In the genomic region with DNA sequence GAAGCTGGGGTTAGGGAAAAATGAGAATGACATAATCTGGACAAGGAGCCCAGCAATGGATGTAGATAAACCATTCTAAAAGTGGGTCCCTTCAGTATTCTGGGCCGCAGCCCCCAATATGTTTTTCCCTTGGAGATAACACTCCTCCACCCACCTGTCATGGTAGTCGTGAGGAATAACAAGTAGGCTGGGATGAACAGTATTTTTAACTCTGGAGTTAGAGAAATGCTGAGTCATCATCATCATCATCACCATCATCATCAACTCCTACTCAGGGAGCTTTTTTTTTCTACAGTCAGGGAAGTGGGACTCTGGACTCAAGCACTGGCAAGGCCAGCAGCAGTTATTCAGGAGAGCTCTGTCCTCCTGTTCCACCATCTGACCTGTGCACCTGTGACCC, we compare ENCODE assay signal across 31 cellular contexts. TPM values are rescaled to one million over a fixed set of nuclear protein-coding genes. Genes with fewer than 3 reads are reported as not detected.
"Had no signal": no experiment of that assay in that cellular context is flagged by ENCODE, and none has a peak within 500 bp of the region (broad histone marks: within the 10 kb centered on the region; RNA-seq: fewer than 3 reads in every experiment).

No MANE protein-coding gene starts in this region.

- H3K4me3 ChIP-seq: dorsolateral prefrontal cortex, gastrocnemius medialis, heart left ventricle, hepatocyte, left lung, neural progenitor cell, right atrium auricular region, smooth muscle cell, suprapubic skin, transverse colon, upper lobe of right lung, uterus had no signal

- H3K27me3 Mint-ChIP-seq: progenitor cell of endocrine pancreas had no signal

- ATAC-seq: esophagus mucosa; gastrocnemius medialis; heart left ventricle; left lung; naive thymus-derived CD4-positive, alpha-beta T cell; sciatic nerve; stimulated activated naive CD8-positive, alpha-beta T cell treated with anti-CD3 and anti-CD28 coated beads, Interleukin-15, amount 100 ng/mL, for 72 hours; upper lobe of right lung had no signal

- H3K36me3 Mint-ChIP-seq: naive thymus-derived CD4-positive, alpha-beta T cell; neural progenitor cell had no signal

- H3K4me1 ChIP-seq: parathyroid adenoma, uterus had no signal

- H3K9me3 Mint-ChIP-seq: nephron; neural progenitor cell; stimulated activated naive CD8-positive, alpha-beta T cell treated with anti-CD3 and anti-CD28 coated beads, Interleukin-15, amount 100 ng/mL, for 72 hours had no signal

- H3K4me2 ChIP-seq: hepatocyte, neural progenitor cell, smooth muscle cell had no signal

- DNase-seq: dorsolateral prefrontal cortex; effector CD4-positive, alpha-beta T cell; foreskin fibroblast; gastrocnemius medialis; heart left ventricle; kidney; left lung; mammary epithelial cell; mesendoderm; midbrain; naive thymus-derived CD4-positive, alpha-beta T cell; stimulated activated CD4-positive, alpha-beta T cell treated with anti-CD3 and anti-CD28 coated beads, Interleukin-12 subunit alpha, Interleukin-12 subunit beta, amount 100 ng/mL, for 4 hours; stimulated activated CD4-positive, alpha-beta T cell treated with anti-CD3 and anti-CD28 coated beads, Interleukin-1b, Interleukin-23, amount 100 ng/mL, for 48 hours; stimulated activated CD4-positive, alpha-beta T cell treated with anti-CD3 and anti-CD28 coated beads, Interleukin-4, amount 100 ng/mL, for 1 hour; stimulated activated CD8-positive, alpha-beta memory T cell treated with anti-CD3 and anti-CD28 coated beads, Interleukin-4, amount 100 ng/mL, for 48 hours; stimulated activated naive CD4-positive, alpha-beta T cell; stimulated activated naive CD8-positive, alpha-beta T cell treated with anti-CD3 and anti-CD28 coated beads, Interleukin-15, amount 100 ng/mL, for 72 hours; transverse colon; upper lobe of right lung; uterus had no signal

- H3K36me3 ChIP-seq: gastrocnemius medialis, heart left ventricle, left lung, neural progenitor cell, right atrium auricular region, suprapubic skin, transverse colon, upper lobe of right lung, uterus had no signal

- H3K79me2 ChIP-seq: hepatocyte, parathyroid adenoma had no signal

- H3K27ac ChIP-seq: gastrocnemius medialis, heart left ventricle, hepatocyte, left lung, neural progenitor cell, parathyroid adenoma, right atrium auricular region, suprapubic skin, transverse colon, upper lobe of right lung, uterus had no signal

- H3K27ac Mint-ChIP-seq: naive thymus-derived CD4-positive, alpha-beta T cell; nephron; neural progenitor cell; progenitor cell of endocrine pancreas had no signal

- H3K4me3 Mint-ChIP-seq: naive thymus-derived CD4-positive, alpha-beta T cell; nephron; neural progenitor cell; stimulated activated naive CD8-positive, alpha-beta T cell treated with anti-CD3 and anti-CD28 coated beads, Interleukin-15, amount 100 ng/mL, for 72 hours had no signal

- H3K27me3 ChIP-seq: neural progenitor cell, right atrium auricular region, uterus had no signal

- H3K9ac ChIP-seq: neural progenitor cell, parathyroid adenoma had no signal

- H2AFZ ChIP-seq: hepatocyte, neural progenitor cell, parathyroid adenoma had no signal

- H3K9me3 ChIP-seq: gastrocnemius medialis, heart left ventricle, left lung, right atrium auricular region, suprapubic skin, transverse colon, upper lobe of right lung, uterus had no signal

- FAIRE-seq: kidney had no signal

- H3K4me1 Mint-ChIP-seq: nephron had no signal

RNA-seq across cellular contexts. Expression of a gene that starts 12.8 kb away (rescaled TPM):
- total RNA-seq: naive thymus-derived CD4-positive, alpha-beta T cell had no signal
- polyA plus RNA-seq: naive thymus-derived CD4-positive, alpha-beta T cell had no signal

RNA-seq across cellular contexts. Expression of a gene that starts 20.5 kb away (rescaled TPM):
- total RNA-seq: hepatocyte; mammary epithelial cell; naive thymus-derived CD4-positive, alpha-beta T cell; osteoblast had no signal
- polyA plus RNA-seq: hepatocyte; mammary epithelial cell; naive thymus-derived CD4-positive, alpha-beta T cell had no signal
